29 cellular contexts compared by ENCODE assay signal in genomic region chr18:59892123-59892522, GRCh38. TPM values are rescaled to one million over a fixed set of nuclear protein-coding genes. Genes with fewer than 3 reads are reported as not detected.
"Had no signal": no experiment of that assay in that cellular context is flagged by ENCODE, and none has a peak within 500 bp of the region (broad histone marks: within the 10 kb centered on the region; RNA-seq: fewer than 3 reads in every experiment).

No MANE protein-coding gene starts in this region.

- H3K4me1 Mint-ChIP-seq: stimulated activated effector memory CD8-positive, alpha-beta T cell treated with anti-CD3 and anti-CD28 coated beads, Interleukin-12 subunit alpha, Interleukin-12 subunit beta, amount 100 ng/mL, for 72 hours; stimulated activated memory B cell treated with anti-CD40 and anti-IgM and Interleukin-4, amounts not matched to agents 10 μg/mL and 1 μg/mL and 100 μg/mL, for 72 hours; stimulated activated naive CD8-positive, alpha-beta T cell treated with anti-CD3 and anti-CD28 coated beads, Interleukin-15, amount 100 ng/mL, for 72 hours had no signal

- H3K9me3 Mint-ChIP-seq: stimulated activated effector memory CD8-positive, alpha-beta T cell treated with anti-CD3 and anti-CD28 coated beads, Interleukin-12 subunit alpha, Interleukin-12 subunit beta, amount 100 ng/mL, for 72 hours; stimulated activated memory B cell treated with anti-CD40 and anti-IgM and Interleukin-4, amounts not matched to agents 10 μg/mL and 1 μg/mL and 100 μg/mL, for 72 hours; stimulated activated naive B cell treated with anti-CD40 and anti-IgM and Interleukin-4, amounts not matched to agents 10 μg/mL and 1 μg/mL and 100 μg/mL, for 72 hours; stimulated activated naive CD8-positive, alpha-beta T cell treated with anti-CD3 and anti-CD28 coated beads, Interleukin-15, amount 100 ng/mL, for 72 hours; stimulated activated naive CD8-positive, alpha-beta T cell treated with anti-CD3 and anti-CD28 coated beads, Interleukin-15, Interleukin-2, amounts not matched to agents 100 ng/mL and 50 ng/mL, for 24 hours; type B pancreatic cell had no signal

- H3K4me3 Mint-ChIP-seq: stimulated activated effector memory CD8-positive, alpha-beta T cell treated with anti-CD3 and anti-CD28 coated beads, Interleukin-12 subunit alpha, Interleukin-12 subunit beta, amount 100 ng/mL, for 72 hours; stimulated activated memory B cell treated with anti-CD40 and anti-IgM and Interleukin-4, amounts not matched to agents 10 μg/mL and 1 μg/mL and 100 μg/mL, for 72 hours; stimulated activated naive B cell treated with anti-CD40 and anti-IgM and Interleukin-4, amounts not matched to agents 10 μg/mL and 1 μg/mL and 100 μg/mL, for 72 hours; stimulated activated naive CD8-positive, alpha-beta T cell treated with anti-CD3 and anti-CD28 coated beads, Interleukin-15, amount 100 ng/mL, for 72 hours; stimulated activated naive CD8-positive, alpha-beta T cell treated with anti-CD3 and anti-CD28 coated beads, Interleukin-15, Interleukin-2, amounts not matched to agents 100 ng/mL and 50 ng/mL, for 24 hours; type B pancreatic cell had no signal

- H3K27ac Mint-ChIP-seq: stimulated activated memory B cell treated with anti-CD40 and anti-IgM and Interleukin-4, amounts not matched to agents 10 μg/mL and 1 μg/mL and 100 μg/mL, for 72 hours; stimulated activated naive B cell treated with anti-CD40 and anti-IgM and Interleukin-4, amounts not matched to agents 10 μg/mL and 1 μg/mL and 100 μg/mL, for 72 hours; stimulated activated naive CD8-positive, alpha-beta T cell treated with anti-CD3 and anti-CD28 coated beads, Interleukin-15, amount 100 ng/mL, for 72 hours; stimulated activated naive CD8-positive, alpha-beta T cell treated with anti-CD3 and anti-CD28 coated beads, Interleukin-15, Interleukin-2, amounts not matched to agents 100 ng/mL and 50 ng/mL, for 24 hours; type B pancreatic cell had no signal

- FAIRE-seq: urothelium cell line had no signal

- H3K36me3 Mint-ChIP-seq: stimulated activated effector memory CD8-positive, alpha-beta T cell treated with anti-CD3 and anti-CD28 coated beads, Interleukin-12 subunit alpha, Interleukin-12 subunit beta, amount 100 ng/mL, for 72 hours; stimulated activated memory B cell treated with anti-CD40 and anti-IgM and Interleukin-4, amounts not matched to agents 10 μg/mL and 1 μg/mL and 100 μg/mL, for 72 hours; stimulated activated naive B cell treated with anti-CD40 and anti-IgM and Interleukin-4, amounts not matched to agents 10 μg/mL and 1 μg/mL and 100 μg/mL, for 72 hours; type B pancreatic cell had no signal

- H3K4me1 ChIP-seq: stomach, suprapubic skin, testis, thyroid gland, tibial artery, tibial nerve, transverse colon, upper lobe of left lung, upper lobe of right lung, uterus, vagina had no signal

- H3K4me3 ChIP-seq: stomach, suprapubic skin, testis, thoracic aorta, thyroid gland, tibial artery, tibial nerve, transverse colon, upper lobe of left lung, upper lobe of right lung, uterus, vagina had no signal

- H3K27ac ChIP-seq: stomach, suprapubic skin, testis, thoracic aorta, thyroid gland, tibial artery, tibial nerve, transverse colon, upper lobe of left lung, upper lobe of right lung, uterus, vagina had no signal

- H3K27me3 ChIP-seq: stomach, suprapubic skin, testis, thyroid gland, tibial artery, tibial nerve, transverse colon, upper lobe of left lung, upper lobe of right lung, uterus, vagina had no signal

- H3K36me3 ChIP-seq: stomach, suprapubic skin, thoracic aorta, thyroid gland, tibial artery, tibial nerve, transverse colon, upper lobe of left lung, upper lobe of right lung, uterus, vagina had no signal

- H3K27me3 Mint-ChIP-seq: stimulated activated memory B cell treated with anti-CD40 and anti-IgM and Interleukin-4, amounts not matched to agents 10 μg/mL and 1 μg/mL and 100 μg/mL, for 72 hours; stimulated activated naive B cell treated with anti-CD40 and anti-IgM and Interleukin-4, amounts not matched to agents 10 μg/mL and 1 μg/mL and 100 μg/mL, for 72 hours; stimulated activated naive CD8-positive, alpha-beta T cell treated with anti-CD3 and anti-CD28 coated beads, Interleukin-15, amount 100 ng/mL, for 72 hours; stimulated activated naive CD8-positive, alpha-beta T cell treated with anti-CD3 and anti-CD28 coated beads, Interleukin-15, Interleukin-2, amounts not matched to agents 100 ng/mL and 50 ng/mL, for 24 hours had no signal

- H3K9me3 ChIP-seq: stomach, suprapubic skin, testis, thoracic aorta, thyroid gland, tibial artery, tibial nerve, transverse colon, upper lobe of left lung, upper lobe of right lung, uterus, vagina had no signal

- DNase-seq: stimulated activated CD4-positive, alpha-beta T cell treated with anti-CD3 and anti-CD28 coated beads, Interleukin-2, amount 100 ng/mL, for 48 hours; stimulated activated CD4-positive, alpha-beta T cell treated with anti-CD3 and anti-CD28 coated beads, Interleukin-4, amount 100 ng/mL, for 1 hour; stimulated activated CD4-positive, alpha-beta T cell treated with anti-CD3 and anti-CD28 coated beads, Interleukin-4, amount 100 ng/mL, for 24 hours; stimulated activated CD4-positive, alpha-beta T cell treated with anti-CD3 and anti-CD28 coated beads, Interleukin-4, amount 100 ng/mL, for 4 hours; stimulated activated CD8-positive, alpha-beta memory T cell treated with anti-CD3 and anti-CD28 coated beads, Interleukin-4, amount 100 ng/mL, for 48 hours; stimulated activated naive B cell treated with anti-CD40 and anti-IgM and Interleukin-4, amounts not matched to agents 10 μg/mL and 1 μg/mL and 100 μg/mL, for 72 hours; stimulated activated naive CD4-positive, alpha-beta T cell; stimulated activated naive CD4-positive, alpha-beta T cell treated with Interleukin-2 at 50 U/mL for 16 hours; stimulated activated naive CD8-positive, alpha-beta T cell treated with anti-CD3 and anti-CD28 coated beads, Interleukin-15, amount 100 ng/mL, for 72 hours; stimulated activated naive CD8-positive, alpha-beta T cell treated with anti-CD3 and anti-CD28 coated beads, Interleukin-15, Interleukin-2, amounts not matched to agents 100 U/mL and 50 U/mL, for 24 hours; stomach; substantia nigra; testis; thyroid gland; tibial artery; transverse colon; trophoblast cell; upper lobe of left lung; upper lobe of right lung; uterus had no signal

- ATAC-seq: stimulated activated effector memory CD8-positive, alpha-beta T cell treated with anti-CD3 and anti-CD28 coated beads, Interleukin-12 subunit alpha, Interleukin-12 subunit beta, amount 100 ng/mL, for 72 hours; stimulated activated memory B cell treated with anti-CD40 and anti-IgM and Interleukin-4, amounts not matched to agents 10 μg/mL and 1 μg/mL and 100 μg/mL, for 72 hours; stimulated activated naive B cell treated with anti-CD40 and anti-IgM and Interleukin-4, amounts not matched to agents 10 μg/mL and 1 μg/mL and 100 μg/mL, for 72 hours; stimulated activated naive CD8-positive, alpha-beta T cell treated with anti-CD3 and anti-CD28 coated beads, Interleukin-15, amount 100 ng/mL, for 72 hours; stimulated activated naive CD8-positive, alpha-beta T cell treated with anti-CD3 and anti-CD28 coated beads, Interleukin-15, Interleukin-2, amounts not matched to agents 100 U/mL and 50 U/mL, for 24 hours; upper lobe of right lung had no signal

RNA-seq across cellular contexts. Expression of gene PMAIP1, which starts 7.7 kb away (rescaled TPM):
- total RNA-seq: thoracic aorta had no signal
